Comparison of ENCODE assay signal across 17 cellular contexts in genomic region chr11:12155696-12156095, GRCh38. TPM values are rescaled to one million over a fixed set of nuclear protein-coding genes. Genes with fewer than 3 reads are reported as not detected.
DNase-seq lines count a peak whose midpoint lies in the region; ATAC-seq, FAIRE-seq and TF ChIP-seq lines count a peak whose summit lies in the region.
"Had no signal": no experiment of that assay in that cellular context is flagged by ENCODE, and none has a peak within 500 bp of the region (broad histone marks: within the 10 kb centered on the region; RNA-seq: fewer than 3 reads in every experiment).

No MANE protein-coding gene starts in this region.

- no peak overlapping the region for H2AFZ ChIP-seq in K562 (ENCODE audit: low read depth, low read length)

- TF ChIP-seq RAD21 in K562 (CRISPR knock-in tag; conservative IDR thresholded peaks at IDR 0.05 in 1 of 2, IDR thresholded peaks at IDR 0.05 in 1 of 2), result no peak

- H3K36me3 Mint-ChIP-seq in Calu3 (ENCODE audit: insufficient read depth, unreplicated experiment), result peaks cover 26% of the 10 kb centered on the region
- H3K36me3 Mint-ChIP-seq in osteocyte (ENCODE audit: unreplicated experiment), result no peaks in the 10 kb centered on the region
- no peaks in the 10 kb centered on the region for H3K36me3 Mint-ChIP-seq in endothelial cell (ENCODE audit: low read depth, unreplicated experiment)
- H3K36me3 Mint-ChIP-seq: WTC11 had no signal

- H3K4me1 Mint-ChIP-seq in Calu3 (ENCODE audit: low read depth, unreplicated experiment) (peaks cover 42% of the 10 kb centered on the region), osteocyte (ENCODE audit: unreplicated experiment) (peaks cover 58% of the 10 kb centered on the region), endothelial cell (ENCODE audit: unreplicated experiment) (no peaks in the 10 kb centered on the region)
- H3K4me1 Mint-ChIP-seq: WTC11 had no signal

- CTCF ChIA-PET in AG04450 (lab: Charles Lee), result no interaction called here
- CTCF ChIA-PET in Calu3 (lab: Charles Lee), result no interaction called here
- CTCF ChIA-PET in K562 (lab: Yijun Ruan, JAX; ENCODE audit: low intra/inter-chr PET ratio), result no interaction called here

- H3K27me3 ChIP-seq in AG04450 (ENCODE audit: control insufficient read depth, insufficient read depth, low read length) (no peaks in the 10 kb centered on the region), K562 (ENCODE audit: control insufficient read depth in 2 of 2, insufficient read depth in 2 of 2, low read length in 2 of 2) (no peaks in the 10 kb centered on the region)
- H3K27me3 ChIP-seq: neutrophil, Peyer's patch had no signal

- H3K9me3 Mint-ChIP-seq in Calu3 (ENCODE audit: low read depth, unreplicated experiment), result no peaks in the 10 kb centered on the region
- no peaks in the 10 kb centered on the region for H3K9me3 Mint-ChIP-seq in osteocyte (ENCODE audit: unreplicated experiment)
- H3K9me3 Mint-ChIP-seq in endothelial cell (ENCODE audit: unreplicated experiment), result no peaks in the 10 kb centered on the region
- H3K9me3 Mint-ChIP-seq: WTC11 had no signal

- POLR2A ChIA-PET in AG04450 (lab: Yijun Ruan, JAX), result no interaction called here
- POLR2A ChIA-PET in K562 (lab: Yijun Ruan, JAX), result interaction anchor here (0.6 kb wide), 1 partner anchor 95 kb away, joined by 3 read pairs; no protein-coding TSS in a partner anchor

- no peaks in the 10 kb centered on the region for H4K20me1 ChIP-seq in K562 (replicated peaks; ENCODE audit: control insufficient read depth, insufficient read depth, low read length)

- peak overlapping the region; percentile 3 to 69; a peak in 2 of 4 replicates for H3K9ac ChIP-seq in K562 (ENCODE audit: insufficient read depth in 1 of 2, low read depth in 2 of 2, low read length in 2 of 2)

- no peak for TF ChIP-seq POLR2A in K562 (conservative IDR thresholded peaks at IDR 0.05)

- FAIRE-seq in K562 (lab: Jason Lieb, UNC), result peak; percentile 15
- FAIRE-seq: kidney had no signal

- H3K9me1 ChIP-seq in K562 (ENCODE audit: control insufficient read depth, insufficient read depth, low read length), result no peaks in the 10 kb centered on the region

- DNase-seq in AG04450 (ENCODE audit: low read depth, low spot score) (no peak), Calu3 (no peak), K562 (ENCODE audit: extremely low read depth in 1 of 4, low spot score in 3 of 4) (no peak), osteocyte (ENCODE audit: extremely low spot score, unreplicated experiment) (no peak), HUDEP-2 (lab: John Stamatoyannopoulos, UW; ENCODE audit: unreplicated experiment in 76 of 76) (no peak), endothelial cell (ENCODE audit: low spot score) (no peak), NOMO-1 treated with DMSO at 0.1 percent for 48 hours (lab: John Stamatoyannopoulos, UW; ENCODE audit: unreplicated experiment) (no peak), middle frontal gyrus (ENCODE audit: extremely low spot score, low spot score) (no peak)
- DNase-seq: amniotic stem cell, cortex of kidney, DMS 273 treated with DMSO at 0.1 percent for 48 hours, kidney, NCI-H774, Peyer's patch had no signal

- in situ Hi-C loops in K562 (cut with MboI), result no loop called here

- peaks cover 38 to 66% of the 10 kb centered on the region in 2 experiments for H3K4me1 ChIP-seq in K562 (replicated peaks in 1 of 2; ENCODE audit: control insufficient read depth in 2 of 2, insufficient read depth in 2 of 2, low read length in 2 of 2)

- ATAC-seq in K562, result no peak
- ATAC-seq: WTC11 had no signal

- peak overlapping the region; percentile 79 for H3K27ac ChIP-seq in AG04450 (ENCODE audit: low read depth, low read length)
- peak overlapping the region; percentile 62; the same call in 2 of the 3 replicates for H3K27ac ChIP-seq in K562 (ENCODE audit: extremely low read depth, low read depth, low read length)
- H3K27ac ChIP-seq: neutrophil had no signal

- H3K27ac Mint-ChIP-seq in Calu3 (ENCODE audit: unreplicated experiment), result peak overlapping the region; percentile 35
- H3K27ac Mint-ChIP-seq in osteocyte (ENCODE audit: unreplicated experiment), result peak overlapping the region; percentile 42
- no peak overlapping the region for H3K27ac Mint-ChIP-seq in endothelial cell (ENCODE audit: unreplicated experiment)
- H3K27ac Mint-ChIP-seq: WTC11 had no signal

- peaks cover 8% of the 10 kb centered on the region; the same call in 2 of the 3 replicates for H3K79me2 ChIP-seq in K562 (ENCODE audit: control insufficient read depth, insufficient read depth, low read length)

- no peaks in the 10 kb centered on the region for H3K27me3 Mint-ChIP-seq in Calu3 (ENCODE audit: unreplicated experiment)
- H3K27me3 Mint-ChIP-seq in osteocyte (ENCODE audit: unreplicated experiment), result no peaks in the 10 kb centered on the region
- H3K27me3 Mint-ChIP-seq in endothelial cell (ENCODE audit: unreplicated experiment), result peaks cover 1% of the 10 kb centered on the region

- BruUV-seq in Calu3 (replicated peaks; lab: Mats Ljungman, UMichigan), result no TSS peak
- no TSS peak for BruUV-seq in K562 (replicated peaks; lab: Mats Ljungman, UMichigan)

- H3K9me3 ChIP-seq in AG04450 (ENCODE audit: control insufficient read depth, insufficient read depth, low read length) (no peaks in the 10 kb centered on the region), K562 (replicated peaks; ENCODE audit: control insufficient read depth, insufficient read depth, low read depth, low read length) (no peaks in the 10 kb centered on the region)
- H3K9me3 ChIP-seq: neutrophil, Peyer's patch had no signal

- TF ChIP-seq EP300 in K562 (IDR thresholded peaks at IDR 0.05; ENCODE audit: low read length), result no peak

- intact Hi-C loops in Calu3 (cut with micrococcal nuclease; ENCODE audit: unreplicated experiment), result no loop called here
- intact Hi-C loops in K562 (cut with micrococcal nuclease), result loop anchor here (5.0 kb wide), 1 partner anchor 82 kb away; no protein-coding TSS in a partner anchor

- peaks cover 16% of the 10 kb centered on the region; the same call in 2 of the 3 replicates for H3K36me3 ChIP-seq in K562 (ENCODE audit: control insufficient read depth, insufficient read depth, low read length)
- H3K36me3 ChIP-seq: neutrophil had no signal

- WGBS in K562 (ENCODE audit: insufficient coverage, low coverage, missing lambda C conversion rate), result 88% methylated on average over 8 of the region's 8 CpGs

- TF ChIP-seq CTCF in AG04450 (IDR thresholded peaks at IDR 0.05; ENCODE audit: low read depth, low read length), result no peak
- TF ChIP-seq CTCF in Calu3 (IDR thresholded peaks at IDR 0.05; ENCODE audit: unreplicated experiment), result no peak
- no peak for TF ChIP-seq CTCF in K562 (IDR thresholded peaks at IDR 0.05 in 2 of 3, conservative IDR thresholded peaks at IDR 0.05 in 1 of 3; ENCODE audit: insufficient read depth in 2 of 3, low read depth in 1 of 3, low read length in 3 of 3)
- no peak for TF ChIP-seq CTCF in osteocyte (IDR thresholded peaks at IDR 0.05)
- TF ChIP-seq CTCF in endothelial cell (IDR thresholded peaks at IDR 0.05; ENCODE audit: unreplicated experiment), result no peak

- peak overlapping the region; percentile 26; the same call in 1 of the 2 replicates for H3K4me2 ChIP-seq in K562 (ENCODE audit: insufficient read depth, low read length)

- H3K4me3 ChIP-seq in AG04450 (ENCODE audit: low read depth, low read length) (no peak overlapping the region), K562 (no peak overlapping the region)
- H3K4me3 ChIP-seq: Peyer's patch, skin epidermis had no signal

- H3K4me3 Mint-ChIP-seq in Calu3 (ENCODE audit: low read depth, unreplicated experiment) (no peak overlapping the region), osteocyte (ENCODE audit: unreplicated experiment) (no peak overlapping the region), endothelial cell (ENCODE audit: unreplicated experiment) (no peak overlapping the region)
- H3K4me3 Mint-ChIP-seq: WTC11 had no signal

TF ChIP-seq in K562, 482 proteins besides CTCF, POLR2A, EP300 and RAD21 (continues in another document):
- TF ChIP-seq MAFF (IDR thresholded peaks at IDR 0.05; ENCODE audit: low read length) (no peak), CTCFL (IDR thresholded peaks at IDR 0.05; ENCODE audit: borderline replicate concordance, insufficient read depth, low read depth, low read length, poor library complexity, severe bottlenecking) (no peak)

RNA-seq across cellular contexts. Expression of gene MICAL2, which starts 45.3 kb away (rescaled TPM):
- polyA plus RNA-seq in AG04450 (2011; rRNA removed), result 171 and 222 TPM in 2 replicates
- 389 and 460 TPM in 2 replicates for polyA minus RNA-seq in AG04450 (2011; rRNA and poly(A)+ RNA removed)
- 191 and 202 TPM in 2 replicates for total RNA-seq in Calu3 (2022)
- total RNA-seq in K562 (2011; cell fraction: chromatin; rRNA removed; ENCODE audit: low replicate concordance), result 173 and 222 TPM in 2 replicates
- total RNA-seq in K562 (2011; cell fraction: nucleolus; rRNA removed), result 77.0 and 99.7 TPM in 2 replicates
- total RNA-seq in K562 (2011; cell fraction: nucleoplasm; rRNA removed), result 107 and 133 TPM in 2 replicates
- total RNA-seq in K562 (2014; rRNA removed), result 33.6 and 42.7 TPM in 2 replicates
- total RNA-seq in K562 (2014; rRNA removed; fragmentation: Illumina TruSeq; extraction: Trizol), result 35.0 and 36.8 TPM in 2 replicates
- 22.9 and 23.7 TPM in 2 replicates for total RNA-seq in K562 (2015; rRNA removed; fragmentation: Illumina TruSeq; extraction: Trizol)
- total RNA-seq in K562 (2021), result 63.5 and 64.2 TPM in 2 replicates
- polyA plus RNA-seq in K562 (2011; rRNA removed), result 38.1 and 47.3 TPM in 2 replicates
- 28.3 and 36.5 TPM in 2 replicates for polyA plus RNA-seq in K562 (2011; cell fraction: cytosol; rRNA removed)
- polyA plus RNA-seq in K562 (2011; cell fraction: nucleus; rRNA removed), result 46.0 and 76.1 TPM in 2 replicates
- 31.7 and 42.8 TPM in 2 replicates for polyA plus RNA-seq in K562 (2012)
- polyA plus RNA-seq in K562 (2014; fragmentation: Illumina TruSeq; extraction: Trizol), result 40.3 and 43.0 TPM in 2 replicates
- polyA plus RNA-seq in K562 (2014; fragmentation: Nextera tagmentation; extraction: Ambion mirVana), result 1 to 10 TPM; 4.7 to 5.9 TPM
- 23.3 and 24.0 TPM in 2 replicates for polyA plus RNA-seq in K562 (2014; rRNA removed)
- 82.4 and 92.6 TPM in 2 replicates for polyA minus RNA-seq in K562 (2011; rRNA and poly(A)+ RNA removed)
- 47.4 and 54.4 TPM in 2 replicates for polyA minus RNA-seq in K562 (2011; cell fraction: cytosol; rRNA and poly(A)+ RNA removed)
- 66.9 and 104 TPM in 2 replicates for polyA minus RNA-seq in K562 (2011; cell fraction: nucleus; rRNA and poly(A)+ RNA removed)
- total RNA-seq in osteocyte, result 19.5 and 20.8 TPM in 2 replicates
- 21.7 TPM for total RNA-seq in endothelial cell (ENCODE audit: unreplicated experiment)
